In genomic region chr6:75158176-75158575, GRCh38 we compare ENCODE assay signal across 23 cellular contexts. TPM values are rescaled to one million over a fixed set of nuclear protein-coding genes. Genes with fewer than 3 reads are reported as not detected.
"Had no signal": no experiment of that assay in that cellular context is flagged by ENCODE, and none has a peak within 500 bp of the region (broad histone marks: within the 10 kb centered on the region; RNA-seq: fewer than 3 reads in every experiment).

No MANE protein-coding gene starts in this region.

- H3K4me1 Mint-ChIP-seq: activated CD4-positive, alpha-beta memory T cell treated with anti-CD3 and anti-CD28 coated beads, Interleukin-2, amount 10 ng/mL, durations not matched to agents 7 days and 5 days; activated naive CD4-positive, alpha-beta T cell treated with anti-CD3 and anti-CD28 coated beads, Interleukin-2, amount 10 ng/mL, durations not matched to agents 7 days and 5 days; memory B cell had no signal

- ATAC-seq: gastrocnemius medialis, left cardiac atrium, mucosa of descending colon, sciatic nerve had no signal

- H3K4me3 ChIP-seq: cardiac muscle cell, gastrocnemius medialis, mucosa of descending colon, thoracic aorta, vagina had no signal

- DNase-seq: activated CD4-positive, alpha-beta memory T cell treated with anti-CD3 and anti-CD28 coated beads, Interleukin-2, amount 10 ng/mL, durations not matched to agents 7 days and 5 days; activated CD4-positive, alpha-beta T cell treated with anti-CD3 and anti-CD28 coated beads for 48 hours; activated effector memory CD4-positive, alpha-beta T cell treated with anti-CD3 and anti-CD28 coated beads, Interleukin-2, amount 50 U/mL, for 16 hours; activated naive CD4-positive, alpha-beta T cell treated with anti-CD3 and anti-CD28 coated beads, Interleukin-2, amount 10 ng/mL, durations not matched to agents 7 days and 5 days; effector CD4-positive, alpha-beta T cell; erythroblast; gastrocnemius medialis; hypothalamus; islet precursor cell; left cardiac atrium; mucosa of descending colon; nephron progenitor cell; small intestine; stimulated activated CD8-positive, alpha-beta memory T cell treated with anti-CD3 and anti-CD28 coated beads, Interleukin-4, amount 100 ng/mL, for 48 hours; stimulated activated naive CD4-positive, alpha-beta T cell had no signal

- H3K9me3 Mint-ChIP-seq: activated CD4-positive, alpha-beta memory T cell treated with anti-CD3 and anti-CD28 coated beads, Interleukin-2, amount 10 ng/mL, durations not matched to agents 7 days and 5 days; activated naive CD4-positive, alpha-beta T cell treated with anti-CD3 and anti-CD28 coated beads, Interleukin-2, amount 10 ng/mL, durations not matched to agents 7 days and 5 days; dendritic cell treated with granulocyte-macrophage colony-stimulating factor and Interleukin-4, amounts not matched to agents 40 ng/mL and 50 ng/mL, for 4 days; memory B cell; nephron progenitor cell; T-helper 1 cell treated with Interleukin-12 subunit alpha and Interleukin-12 subunit beta and Interleukin-4 antibody, amounts not matched to agents 30 μg/mL and 1 μg/mL, for 36 hours; type B pancreatic cell had no signal

- H3K36me3 Mint-ChIP-seq: activated naive CD4-positive, alpha-beta T cell treated with anti-CD3 and anti-CD28 coated beads, Interleukin-2, amount 10 ng/mL, durations not matched to agents 7 days and 5 days; memory B cell; type B pancreatic cell had no signal

- H3K4me3 Mint-ChIP-seq: activated CD4-positive, alpha-beta memory T cell treated with anti-CD3 and anti-CD28 coated beads, Interleukin-2, amount 10 ng/mL, durations not matched to agents 7 days and 5 days; activated naive CD4-positive, alpha-beta T cell treated with anti-CD3 and anti-CD28 coated beads, Interleukin-2, amount 10 ng/mL, durations not matched to agents 7 days and 5 days; dendritic cell treated with granulocyte-macrophage colony-stimulating factor and Interleukin-4, amounts not matched to agents 40 ng/mL and 50 ng/mL, for 4 days; memory B cell; nephron progenitor cell; T-helper 1 cell treated with Interleukin-12 subunit alpha and Interleukin-12 subunit beta and Interleukin-4 antibody, amounts not matched to agents 30 μg/mL and 1 μg/mL, for 36 hours; type B pancreatic cell had no signal

- H3K27me3 Mint-ChIP-seq: dendritic cell treated with granulocyte-macrophage colony-stimulating factor and Interleukin-4, amounts not matched to agents 40 ng/mL and 50 ng/mL, for 4 days; type B pancreatic cell had no signal

- H3K27ac Mint-ChIP-seq: activated CD4-positive, alpha-beta memory T cell treated with anti-CD3 and anti-CD28 coated beads, Interleukin-2, amount 10 ng/mL, durations not matched to agents 7 days and 5 days; activated naive CD4-positive, alpha-beta T cell treated with anti-CD3 and anti-CD28 coated beads, Interleukin-2, amount 10 ng/mL, durations not matched to agents 7 days and 5 days; dendritic cell treated with granulocyte-macrophage colony-stimulating factor and Interleukin-4, amounts not matched to agents 40 ng/mL and 50 ng/mL, for 4 days; memory B cell; T-helper 1 cell treated with Interleukin-12 subunit alpha and Interleukin-12 subunit beta and Interleukin-4 antibody, amounts not matched to agents 30 μg/mL and 1 μg/mL, for 36 hours; type B pancreatic cell had no signal

RNA-seq across cellular contexts. Expression of gene COL12A1, which starts 47.7 kb away (rescaled TPM):
- total RNA-seq: activated CD4-positive, alpha-beta memory T cell treated with anti-CD3 and anti-CD28 coated beads, Interleukin-2, amount 10 ng/mL, durations not matched to agents 7 days and 5 days had no signal
